ENCODE assay signal across 16 cellular contexts in the genomic region with DNA sequence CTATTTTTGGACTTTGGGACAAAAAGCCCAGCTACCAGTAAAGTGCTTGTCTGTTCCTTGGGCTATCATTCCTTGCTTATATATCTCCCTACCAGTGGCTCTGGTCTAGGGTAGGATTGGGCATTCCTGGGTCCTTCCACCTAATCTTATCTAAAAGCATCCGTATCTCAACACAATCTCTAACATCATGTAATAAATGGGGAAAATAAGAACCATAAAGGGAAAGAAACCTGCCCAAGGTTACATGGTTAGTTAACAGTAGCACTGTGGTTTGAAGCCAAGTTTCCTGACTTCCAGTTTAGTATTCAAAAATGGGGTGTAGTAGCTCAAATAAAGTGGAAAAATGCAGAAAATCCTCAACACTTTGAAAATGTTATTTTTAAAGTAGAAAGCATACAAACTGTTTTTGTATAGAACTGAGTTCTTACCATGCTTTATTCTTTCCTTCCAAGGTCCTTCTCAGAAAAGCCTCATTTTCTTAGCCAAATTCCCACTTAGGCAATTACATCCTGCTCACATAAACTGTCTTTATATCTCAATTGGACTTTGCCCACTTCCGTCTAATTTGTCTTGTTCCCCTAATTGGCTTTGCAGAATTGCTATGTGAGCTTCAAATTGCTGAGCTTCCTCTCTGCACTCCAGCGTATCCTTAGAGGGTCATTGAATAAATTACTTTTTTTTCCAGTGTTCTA.
DNase-seq lines count a peak whose midpoint lies in the region; ATAC-seq, FAIRE-seq and TF ChIP-seq lines count a peak whose summit lies in the region.
"Had no signal": no experiment of that assay in that cellular context is flagged by ENCODE, and none has a peak within 500 bp of the region (broad histone marks: within the 10 kb centered on the region; RNA-seq: fewer than 3 reads in every experiment).

No MANE protein-coding gene starts in this region.

- H3K36me3 ChIP-seq in RWPE2 (ENCODE audit: low read depth) (no peaks in the 10 kb centered on the region), small intestine (ENCODE audit: control insufficient read depth in 2 of 2, insufficient read depth in 2 of 2, low read length in 2 of 2) (no peaks in the 10 kb centered on the region), GM23338 (ENCODE audit: insufficient read depth) (no peaks in the 10 kb centered on the region)
- H3K36me3 ChIP-seq: MG63 had no signal

- no peak for FAIRE-seq in small intestine (lab: Jason Lieb, UNC)
- FAIRE-seq: GM12892, H1 had no signal

- H3K27me3 Mint-ChIP-seq in GM23338 (ENCODE audit: insufficient read depth, low read depth, poor library complexity), result peaks cover 2% of the 10 kb centered on the region
- peaks cover 2 to 12% of the 10 kb centered on the region in 2 donors for H3K27me3 Mint-ChIP-seq in T-cell

- H3K4me1 Mint-ChIP-seq in GM23338, result no peaks in the 10 kb centered on the region; the same call in 2 of the 3 replicates
- H3K4me1 Mint-ChIP-seq in T-cell, result no peaks in the 10 kb centered on the region

- no peak overlapping the region for H2AFZ ChIP-seq in GM23338

- CTCF ChIA-PET in T-cell (lab: Charles Lee), result no interaction called here

- H3K36me3 Mint-ChIP-seq in GM23338 (ENCODE audit: low read depth), result peaks cover 2% of the 10 kb centered on the region; the same call in 1 of the 3 replicates
- no peaks in the 10 kb centered on the region for H3K36me3 Mint-ChIP-seq in T-cell

- H3K27me3 ChIP-seq in RWPE2 (ENCODE audit: insufficient read depth, poor library complexity, severe bottlenecking) (no peaks in the 10 kb centered on the region), small intestine (ENCODE audit: control insufficient read depth in 2 of 2, insufficient read depth in 2 of 2, low read length in 2 of 2) (no peaks in the 10 kb centered on the region), GM23338 (ENCODE audit: insufficient read depth) (no peaks in the 10 kb centered on the region)
- H3K27me3 ChIP-seq: MG63 had no signal

- no peak overlapping the region for H3K4me3 Mint-ChIP-seq in GM23338
- no peak overlapping the region for H3K4me3 Mint-ChIP-seq in T-cell

- ATAC-seq in RWPE2 (ENCODE audit: low read depth) (no peak), HG03469 (IDR thresholded peaks at IDR 0.05; ENCODE audit: unreplicated experiment) (no peak), GM23338 (no peak), T-cell (replicated peaks in 1 of 4) (no peak)

- POLR2A ChIA-PET in T-cell (lab: Charles Lee), result no interaction called here

- H3K9me3 ChIP-seq in RWPE2 (ENCODE audit: severe bottlenecking) (peaks cover 2% of the 10 kb centered on the region), small intestine (ENCODE audit: control insufficient read depth, low read depth) (no peaks in the 10 kb centered on the region)

- no peak overlapping the region for H3K4me2 ChIP-seq in GM23338
- H3K4me2 ChIP-seq: KMS-11 had no signal

- DNase-seq in NCI-H446 treated with DMSO at 0.1 percent for 48 hours (lab: John Stamatoyannopoulos, UW) (peak; percentile 76), NCI-H446 (lab: John Stamatoyannopoulos, UW) (no peak), NCI-H1436 (lab: John Stamatoyannopoulos, UW) (peak; percentile 85), RWPE2 (ENCODE audit: low spot score) (no peak), small intestine (peak; percentile 54), GM23338 (ENCODE audit: low spot score) (no peak), T-cell (no peak)
- DNase-seq: 8988T, C1 segment of cervical spinal cord, GF-D8, NCI-H187 had no signal

- no peaks in the 10 kb centered on the region for H3F3A ChIP-seq in GM23338 (replicated peaks; ENCODE audit: low read depth)

- TF ChIP-seq CTCF in RWPE2 (IDR thresholded peaks at IDR 0.05; ENCODE audit: poor library complexity, severe bottlenecking), result no peak
- no peak for TF ChIP-seq CTCF in GM23338 (conservative IDR thresholded peaks at IDR 0.05; ENCODE audit: low read depth in 2 of 2)

- WGBS in small intestine, 3 donors, result 10 to 43% (median 24%) methylated on average over 3 of the region's 3 CpGs

- H3K4me3 ChIP-seq in RWPE2 (ENCODE audit: severe bottlenecking), result no peak overlapping the region
- no peak overlapping the region for H3K4me3 ChIP-seq in small intestine (ENCODE audit: low read depth in 1 of 2, low read length in 2 of 2)
- no peak overlapping the region for H3K4me3 ChIP-seq in GM23338
- H3K4me3 ChIP-seq: MG63 had no signal

- peaks cover 2% of the 10 kb centered on the region; the same call in 1 of the 3 replicates for H3K9me3 Mint-ChIP-seq in GM23338
- no peaks in the 10 kb centered on the region for H3K9me3 Mint-ChIP-seq in T-cell

- H3K4me1 ChIP-seq in RWPE2 (ENCODE audit: insufficient read depth, poor library complexity, severe bottlenecking), result peaks cover 27% of the 10 kb centered on the region
- no peaks in the 10 kb centered on the region for H3K4me1 ChIP-seq in small intestine (ENCODE audit: control insufficient read depth in 2 of 2, insufficient read depth in 1 of 2, low read depth in 1 of 2, low read length in 1 of 2)
- H3K4me1 ChIP-seq in GM23338 (ENCODE audit: insufficient read depth), result no peaks in the 10 kb centered on the region

- H4K20me1 ChIP-seq in GM23338 (replicated peaks; ENCODE audit: insufficient read depth), result no peaks in the 10 kb centered on the region

- H3K27ac Mint-ChIP-seq in GM23338 (no peak overlapping the region), T-cell (no peak overlapping the region)

- H3K9me2 ChIP-seq in GM23338 (ENCODE audit: insufficient read depth), result no peaks in the 10 kb centered on the region

- no peaks in the 10 kb centered on the region for H3K79me2 ChIP-seq in GM23338 (replicated peaks; ENCODE audit: insufficient read depth)

- H3K27ac ChIP-seq in RWPE2 (ENCODE audit: poor library complexity, severe bottlenecking) (peak overlapping the region; percentile 17), small intestine (ENCODE audit: low read depth in 1 of 2, low read length in 1 of 2) (no peak overlapping the region), GM23338 (ENCODE audit: low read depth) (no peak overlapping the region)
- H3K27ac ChIP-seq: KMS-11 had no signal

TF ChIP-seq in GM23338, 12 proteins besides CTCF, POLR2A, EP300 and RAD21 (continues in another document):
- TF ChIP-seq CREB1 (CRISPR knock-in tag; IDR thresholded peaks at IDR 0.05; ENCODE audit: low read depth) (no peak), JUNB (IDR thresholded peaks at IDR 0.05; ENCODE audit: unreplicated experiment) (no peak), EZH2 (IDR thresholded peaks at IDR 0.05; ENCODE audit: low read depth, unreplicated experiment) (no peak), NANOG (IDR thresholded peaks at IDR 0.05; ENCODE audit: borderline replicate concordance) (no peak), ZNF114 (CRISPR knock-in tag; IDR thresholded peaks at IDR 0.05) (no peak), POLR2AphosphoS5 (IDR thresholded peaks at IDR 0.05; ENCODE audit: low read depth) (no peak), ZNF331 (CRISPR knock-in tag; IDR thresholded peaks at IDR 0.05; ENCODE audit: low read depth) (no peak)
- TF ChIP-seq, protein P1, sequence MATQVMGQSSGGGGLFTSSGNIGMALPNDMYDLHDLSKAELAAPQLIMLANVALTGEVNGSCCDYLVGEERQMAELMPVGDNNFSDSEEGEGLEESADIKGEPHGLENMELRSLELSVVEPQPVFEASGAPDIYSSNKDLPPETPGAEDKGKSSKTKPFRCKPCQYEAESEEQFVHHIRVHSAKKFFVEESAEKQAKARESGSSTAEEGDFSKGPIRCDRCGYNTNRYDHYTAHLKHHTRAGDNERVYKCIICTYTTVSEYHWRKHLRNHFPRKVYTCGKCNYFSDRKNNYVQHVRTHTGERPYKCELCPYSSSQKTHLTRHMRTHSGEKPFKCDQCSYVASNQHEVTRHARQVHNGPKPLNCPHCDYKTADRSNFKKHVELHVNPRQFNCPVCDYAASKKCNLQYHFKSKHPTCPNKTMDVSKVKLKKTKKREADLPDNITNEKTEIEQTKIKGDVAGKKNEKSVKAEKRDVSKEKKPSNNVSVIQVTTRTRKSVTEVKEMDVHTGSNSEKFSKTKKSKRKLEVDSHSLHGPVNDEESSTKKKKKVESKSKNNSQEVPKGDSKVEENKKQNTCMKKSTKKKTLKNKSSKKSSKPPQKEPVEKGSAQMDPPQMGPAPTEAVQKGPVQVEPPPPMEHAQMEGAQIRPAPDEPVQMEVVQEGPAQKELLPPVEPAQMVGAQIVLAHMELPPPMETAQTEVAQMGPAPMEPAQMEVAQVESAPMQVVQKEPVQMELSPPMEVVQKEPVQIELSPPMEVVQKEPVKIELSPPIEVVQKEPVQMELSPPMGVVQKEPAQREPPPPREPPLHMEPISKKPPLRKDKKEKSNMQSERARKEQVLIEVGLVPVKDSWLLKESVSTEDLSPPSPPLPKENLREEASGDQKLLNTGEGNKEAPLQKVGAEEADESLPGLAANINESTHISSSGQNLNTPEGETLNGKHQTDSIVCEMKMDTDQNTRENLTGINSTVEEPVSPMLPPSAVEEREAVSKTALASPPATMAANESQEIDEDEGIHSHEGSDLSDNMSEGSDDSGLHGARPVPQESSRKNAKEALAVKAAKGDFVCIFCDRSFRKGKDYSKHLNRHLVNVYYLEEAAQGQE (IDR thresholded peaks at IDR 0.05; ENCODE audit: unreplicated experiment), result no peak

Comparison
In these comparisons a context has a peak if more than half of its experiments do, and no peak if none do; other contexts are left out.
1. DNase-seq: peak in NCI-H446 treated with DMSO at 0.1 percent for 48 hours (single experiment), NCI-H1436 (single experiment) and small intestine (single experiment); none in NCI-H446 (0 of 2), RWPE2 (single experiment), GM23338 (single experiment) and T-cell (0 of 34).